Comparison of ENCODE assay signal across 1 cellular context in genomic region chr9:72333758-72334157, GRCh38.
TF ChIP-seq lines count a peak whose summit lies in the region.

No MANE protein-coding gene starts in this region.

TF ChIP-seq in Ishikawa, 13 proteins besides CTCF, POLR2A, EP300 and RAD21 (continued from another document):
- no peak for TF ChIP-seq EGR1 (IDR thresholded peaks at IDR 0.05)
- TF ChIP-seq NFIC (IDR thresholded peaks at IDR 0.05), result no peak
- no peak for TF ChIP-seq FOXM1 (IDR thresholded peaks at IDR 0.05; ENCODE audit: borderline replicate concordance, low read depth)
- TF ChIP-seq CREB1 (IDR thresholded peaks at IDR 0.05; ENCODE audit: low read depth), result no peak
- TF ChIP-seq TCF12 (IDR thresholded peaks at IDR 0.05; ENCODE audit: low read depth), result no peak
- TF ChIP-seq USF1 (IDR thresholded peaks at IDR 0.05), result no peak
TF ChIP-seq in Ishikawa: peak in this region for 0.
